15 cellular contexts compared by ENCODE assay signal in the genomic region with DNA sequence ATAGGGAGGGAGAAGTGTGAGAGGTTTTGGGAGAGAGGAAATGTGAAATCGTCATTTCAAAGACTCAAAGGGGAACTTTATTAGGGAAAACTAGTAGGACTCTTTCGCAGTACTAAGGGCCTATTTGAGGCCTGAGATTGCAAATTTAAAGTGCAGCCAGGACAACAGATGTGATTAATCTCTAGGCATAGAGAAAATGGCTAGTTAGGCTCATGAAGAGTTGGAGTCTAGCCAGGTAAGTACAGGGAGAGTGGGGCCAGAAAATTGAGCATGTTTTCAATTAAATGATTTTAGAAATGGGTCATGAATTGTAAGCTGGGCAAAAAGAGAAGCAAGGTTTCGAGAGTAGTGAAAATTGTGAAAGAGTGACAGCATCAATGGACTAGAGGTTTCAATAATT.
A peak's percentile ranks its signal among the peaks of the same experiment; 100 is the strongest.
DNase-seq lines count a peak whose midpoint lies in the region; ATAC-seq, FAIRE-seq and TF ChIP-seq lines count a peak whose summit lies in the region.
"Had no signal": no experiment of that assay in that cellular context is flagged by ENCODE, and none has a peak within 500 bp of the region (broad histone marks: within the 10 kb centered on the region; RNA-seq: fewer than 3 reads in every experiment).

No MANE protein-coding gene starts in this region.

- no peaks in the 10 kb centered on the region for H4K20me1 ChIP-seq in GM23248 (ENCODE audit: insufficient read depth)

- H3K27ac ChIP-seq in GM23248 (no peak overlapping the region), small intestine (ENCODE audit: low read depth in 1 of 2, low read length in 1 of 2) (no peak overlapping the region)
- H3K27ac ChIP-seq: KMS-11, RWPE1 had no signal

- H3K9me3 ChIP-seq in GM23248 (ENCODE audit: low read depth) (no peaks in the 10 kb centered on the region), endocrine pancreas (ENCODE audit: control insufficient read depth, low read length) (no peaks in the 10 kb centered on the region), small intestine (ENCODE audit: control insufficient read depth, low read depth) (no peaks in the 10 kb centered on the region)

- peak overlapping the region; percentile 47 to 85 (median 85) for H3K27ac Mint-ChIP-seq in nephron

- TF ChIP-seq CTCF in AG10803 (conservative IDR thresholded peaks at IDR 0.05; ENCODE audit: low read length) (no peak), nephron (IDR thresholded peaks at IDR 0.05; ENCODE audit: unreplicated experiment in 3 of 3) (no peak)

- 50% methylated on average over 3 of the region's 3 CpGs for WGBS in GM23248 (ENCODE audit: low coverage in 1 of 2, low lambda C conversion rate in 2 of 2, missing lambda C conversion rate in 2 of 2), 2 experiments
- 71 to 83% (median 76%) methylated on average over 3 of the region's 3 CpGs for WGBS in small intestine, 3 donors

- peaks cover 16% of the 10 kb centered on the region for H3K4me1 Mint-ChIP-seq in nephron

- H3K4me3 ChIP-seq in AG10803 (ENCODE audit: low read length) = no peak overlapping the region
- no peak overlapping the region for H3K4me3 ChIP-seq in GM23248
- H3K4me3 ChIP-seq in endocrine pancreas (ENCODE audit: control insufficient read depth, insufficient read depth, low read length) = peak overlapping the region; percentile 9
- no peak overlapping the region for H3K4me3 ChIP-seq in small intestine (ENCODE audit: low read depth in 1 of 2, low read length in 2 of 2)

- H2AFZ ChIP-seq in GM23248 = no peak overlapping the region

- no peak overlapping the region for H3K4me2 ChIP-seq in GM23248 (ENCODE audit: unreplicated experiment)
- H3K4me2 ChIP-seq: KMS-11 had no signal

- no peak overlapping the region for H3K4me3 Mint-ChIP-seq in nephron

- FAIRE-seq in small intestine (lab: Jason Lieb, UNC) = no peak
- FAIRE-seq: H54 had no signal

- H3K27me3 ChIP-seq in GM23248 (replicated peaks; ENCODE audit: insufficient read depth) (no peaks in the 10 kb centered on the region), endocrine pancreas (ENCODE audit: control insufficient read depth, insufficient read depth, low read length) (no peaks in the 10 kb centered on the region), small intestine (ENCODE audit: control insufficient read depth in 2 of 2, insufficient read depth in 2 of 2, low read length in 2 of 2) (no peaks in the 10 kb centered on the region)

- ATAC-seq in HG03159 (IDR thresholded peaks at IDR 0.05; ENCODE audit: unreplicated experiment) = no peak

- H3K79me2 ChIP-seq in GM23248 (ENCODE audit: insufficient read depth) = no peaks in the 10 kb centered on the region

- no peaks in the 10 kb centered on the region for H3K9me2 ChIP-seq in GM23248 (ENCODE audit: insufficient read depth)

- no peaks in the 10 kb centered on the region for H3F3A ChIP-seq in GM23248 (ENCODE audit: insufficient read depth)

- in situ Hi-C loops in GM23248 (cut with MboI) = no loop called here

- H3K4me1 ChIP-seq in GM23248 (ENCODE audit: insufficient read depth) (peaks cover 9% of the 10 kb centered on the region), endocrine pancreas (ENCODE audit: control insufficient read depth, insufficient read depth, low read length) (no peaks in the 10 kb centered on the region), small intestine (ENCODE audit: control insufficient read depth in 2 of 2, insufficient read depth in 1 of 2, low read depth in 1 of 2, low read length in 1 of 2) (no peaks in the 10 kb centered on the region)

- H3K27me3 Mint-ChIP-seq in nephron (ENCODE audit: low read depth) = no peaks in the 10 kb centered on the region

- H3K9me3 Mint-ChIP-seq in nephron = no peaks in the 10 kb centered on the region

- H3K36me3 ChIP-seq in GM23248 (ENCODE audit: low read depth) (no peaks in the 10 kb centered on the region), endocrine pancreas (ENCODE audit: control insufficient read depth, insufficient read depth, low read length) (no peaks in the 10 kb centered on the region), small intestine (ENCODE audit: control insufficient read depth in 2 of 2, insufficient read depth in 2 of 2, low read length in 2 of 2) (no peaks in the 10 kb centered on the region)

- DNase-seq in AG10803 (ENCODE audit: low read depth) (peak; percentile 52), GM23248 (peak; percentile 5), small intestine (no peak), germinal center (ENCODE audit: low spot score) (no peak)
- DNase-seq: C1 segment of cervical spinal cord, DMS153, NCI-H1092, NCI-H1694 treated with DMSO at 0.1 percent for 48 hours, NCI-H2171 treated with DMSO at 0.1 percent for 48 hours had no signal

- H3K36me3 Mint-ChIP-seq in nephron (ENCODE audit: low read depth) = no peaks in the 10 kb centered on the region

- H3K9ac ChIP-seq in GM23248 (no peak overlapping the region), endocrine pancreas (ENCODE audit: control insufficient read depth, insufficient read depth, low read length) (no peak overlapping the region)
- H3K9ac ChIP-seq: KMS-11 had no signal

Comparison
In these comparisons a context has a peak if more than half of its experiments do, and no peak if none do; other contexts are left out.
1. DNase-seq: peak in AG10803 (single experiment) and GM23248 (single experiment); none in small intestine (single experiment) and germinal center (single experiment).